Comparison of ENCODE assay signal across 16 cellular contexts in genomic region chr9:92507005-92507404, GRCh38. TPM values are rescaled to one million over a fixed set of nuclear protein-coding genes. Genes with fewer than 3 reads are reported as not detected.
DNase-seq lines count a peak whose midpoint lies in the region; ATAC-seq, FAIRE-seq and TF ChIP-seq lines count a peak whose summit lies in the region.
"Had no signal": no experiment of that assay in that cellular context is flagged by ENCODE, and none has a peak within 500 bp of the region (broad histone marks: within the 10 kb centered on the region; RNA-seq: fewer than 3 reads in every experiment).

No MANE protein-coding gene starts in this region.

- POLR2A ChIA-PET in SK-N-SH (lab: Yijun Ruan, JAX) = no interaction called here
- POLR2A ChIA-PET in HepG2 (lab: Yijun Ruan, JAX) = no interaction called here
- POLR2A ChIA-PET in GM10248 (lab: Yijun Ruan, JAX) = no interaction called here

- in situ Hi-C loops in brain microvascular endothelial cell (cut with HindIII; ENCODE audit: low pct_ligation_motif_present, low sequenced_read_pairs) = no loop called here
- in situ Hi-C loops in HepG2 (cut with HindIII; ENCODE audit: extremely low pct_ligation_motif_present, low pct_unique_long_range_greater_than_20kb) = no loop called here
- in situ Hi-C loops in transverse colon (cut with MboI; ENCODE audit: low pct_ligation_motif_present in 1 of 4, low pct_unique_long_range_greater_than_20kb in 1 of 4, low sequenced_read_pairs in 3 of 4) = loop anchor here in 1 of 4 donors (10.0 kb wide), 1 partner anchor 128 kb away; no protein-coding TSS in a partner anchor

- no peak for TF ChIP-seq EP300 in SK-N-SH (IDR thresholded peaks at IDR 0.05; ENCODE audit: borderline replicate concordance in 1 of 2, low read depth in 1 of 2, low read length in 1 of 2)
- no peak for TF ChIP-seq EP300 in HepG2 (IDR thresholded peaks at IDR 0.05; ENCODE audit: low read depth in 2 of 2, low read length in 2 of 2)
- TF ChIP-seq EP300 in HepG2 (CRISPR knock-in tag; IDR thresholded peaks at IDR 0.05; ENCODE audit: borderline replicate concordance) = no peak
- TF ChIP-seq EP300 in transverse colon (IDR thresholded peaks at IDR 0.05; ENCODE audit: low read depth) = no peak

- no peak for ATAC-seq in SK-N-SH treated with all-trans-retinoic acid at 6 μM for 48 hours
- no peak for ATAC-seq in HepG2
- ATAC-seq in HG03135 (IDR thresholded peaks at IDR 0.05; ENCODE audit: unreplicated experiment) = no peak
- ATAC-seq: stimulated activated naive CD8-positive, alpha-beta T cell treated with anti-CD3 and anti-CD28 coated beads, Interleukin-15, Interleukin-2, amounts not matched to agents 100 U/mL and 50 U/mL, for 24 hours had no signal

- H3K4me2 ChIP-seq in SK-N-SH = 0 out of 2 replicates have a peak overlapping the region, but pooled peaks have one; percentile 61
- no peak overlapping the region for H3K4me2 ChIP-seq in HepG2 (ENCODE audit: low read depth, low read length)

- H3K9me3 ChIP-seq in SK-N-SH (no peaks in the 10 kb centered on the region), HepG2 (ENCODE audit: low read length) (no peaks in the 10 kb centered on the region), transverse colon (no peaks in the 10 kb centered on the region), thyroid gland (no peaks in the 10 kb centered on the region)
- H3K9me3 ChIP-seq: right lobe of liver had no signal

- H2AFZ ChIP-seq in SK-N-SH (ENCODE audit: low read depth) (no peak overlapping the region), HepG2 (ENCODE audit: low read length) (no peak overlapping the region)

- H3K79me2 ChIP-seq in SK-N-SH (ENCODE audit: insufficient read depth) (no peaks in the 10 kb centered on the region), HepG2 (ENCODE audit: insufficient read depth, low read length) (no peaks in the 10 kb centered on the region)

- no peak for FAIRE-seq in HepG2 (lab: Jason Lieb, UNC)

- TF ChIP-seq RAD21 in SK-N-SH (IDR thresholded peaks at IDR 0.05; ENCODE audit: low read length) = no peak
- TF ChIP-seq RAD21 in HepG2 (CRISPR knock-in tag; IDR thresholded peaks at IDR 0.05) = no peak

- CTCF ChIA-PET in SK-N-SH (lab: Yijun Ruan, JAX) = interaction anchor here (1.1 kb wide), 1 partner anchor 25 kb away, joined by 4 read pairs; the partner anchor contains the start of gene ASPN
- CTCF ChIA-PET in HepG2 (lab: Yijun Ruan, JAX; ENCODE audit: low intra/inter-chr PET ratio, low total read pairs) = no interaction called here
- CTCF ChIA-PET in GM10248 (lab: Yijun Ruan, JAX) = interaction anchor here (1.0 kb wide), 1 partner anchor 11 kb away, joined by 3 read pairs; no protein-coding TSS in a partner anchor

- H3K4me1 ChIP-seq in SK-N-SH (ENCODE audit: control insufficient read depth in 1 of 2, insufficient read depth in 2 of 2, low read depth in 1 of 2, low read length in 1 of 2) (peaks cover 13 to 24% of the 10 kb centered on the region in 2 experiments; a peak in 3 of 4 replicates), HepG2 (ENCODE audit: insufficient read depth, low read length) (no peaks in the 10 kb centered on the region), transverse colon (peaks cover 11 to 41% (median 21%) of the 10 kb centered on the region in 4 donors), thyroid gland (peaks cover 12 to 18% of the 10 kb centered on the region in 2 donors)

- H3K27ac ChIP-seq in SK-N-SH (ENCODE audit: low read depth in 2 of 2, low read length in 1 of 2) (peak overlapping the region; percentile 69 to 79; a peak in 3 of 4 replicates), brain microvascular endothelial cell (peak overlapping the region; percentile 84), HepG2 (ENCODE audit: extremely low read length, insufficient read depth, low read length) (no peak overlapping the region), transverse colon (peak overlapping the region; percentile 62 to 83 (median 70)), thyroid gland (no peak overlapping the region)
- H3K27ac ChIP-seq: right lobe of liver, VCaP had no signal

- DNase-seq in SK-N-SH (no peak), brain microvascular endothelial cell (no peak), HepG2 (ENCODE audit: low spot score) (no peak), transverse colon (no peak), thyroid gland (no peak), GM10248 (ENCODE audit: extremely low spot score) (no peak)
- DNase-seq: 8988T; cortex of kidney; immature natural killer cell; NCI-H2081 treated with DMSO at 0.1 percent for 48 hours; right lobe of liver; stimulated activated naive CD8-positive, alpha-beta T cell treated with anti-CD3 and anti-CD28 coated beads, Interleukin-15, Interleukin-2, amounts not matched to agents 100 U/mL and 50 U/mL, for 24 hours had no signal

- 100% methylated on average over 2 of the region's 2 CpGs for WGBS in SK-N-SH (ENCODE audit: low lambda C conversion rate)
- 80% methylated on average over 2 of the region's 2 CpGs for WGBS in HepG2 (ENCODE audit: low lambda C conversion rate)
- 88 to 92% methylated on average over 1 to 2 of the region's 2 CpGs for WGBS in transverse colon (ENCODE audit: low coverage in 1 of 2), 2 donors
- 89 to 91% methylated on average over 2 of the region's 2 CpGs for WGBS in thyroid gland, 2 donors

- no peaks in the 10 kb centered on the region for H3K36me3 ChIP-seq in SK-N-SH (replicated peaks in 1 of 2; ENCODE audit: control insufficient read depth in 1 of 2, insufficient read depth in 2 of 2, low read length in 1 of 2)
- no peaks in the 10 kb centered on the region for H3K36me3 ChIP-seq in brain microvascular endothelial cell (replicated peaks)
- no peaks in the 10 kb centered on the region for H3K36me3 ChIP-seq in HepG2 (replicated peaks in 1 of 2; ENCODE audit: control insufficient read depth in 1 of 2, insufficient read depth in 2 of 2, low read length in 2 of 2)
- no peaks in the 10 kb centered on the region for H3K36me3 ChIP-seq in transverse colon
- H3K36me3 ChIP-seq in thyroid gland = no peaks in the 10 kb centered on the region
- H3K36me3 ChIP-seq: right lobe of liver had no signal

- H3K9me2 ChIP-seq in SK-N-SH = no peaks in the 10 kb centered on the region

- peaks cover 25% of the 10 kb centered on the region for H3F3A ChIP-seq in SK-N-SH (replicated peaks; ENCODE audit: insufficient read depth)

- intact Hi-C loops in HepG2 (cut with micrococcal nuclease; ENCODE audit: unreplicated experiment) = no loop called here
- intact Hi-C loops in transverse colon (cut with DNase I; ENCODE audit: low total_unique reads) = loop anchor here (10.0 kb wide), 1 partner anchor 108 kb away; no protein-coding TSS in a partner anchor
- intact Hi-C loops in thyroid gland (cut with DNase I) = no loop called here

- H3K9ac ChIP-seq in SK-N-SH (no peak overlapping the region), HepG2 (ENCODE audit: insufficient read depth, low read depth, low read length) (no peak overlapping the region)

- no peak overlapping the region for H3K4me3 ChIP-seq in SK-N-SH (ENCODE audit: low read depth in 2 of 2, low read length in 1 of 2)
- H3K4me3 ChIP-seq in brain microvascular endothelial cell (ENCODE audit: low read depth, low read length) = no peak overlapping the region
- no peak overlapping the region for H3K4me3 ChIP-seq in HepG2 (replicated peaks in 1 of 3; ENCODE audit: insufficient read depth in 1 of 3, low read depth in 2 of 3, low read length in 3 of 3)
- no peak overlapping the region for H3K4me3 ChIP-seq in transverse colon
- no peak overlapping the region for H3K4me3 ChIP-seq in thyroid gland (replicated peaks in 1 of 3)
- H3K4me3 ChIP-seq: right lobe of liver had no signal

- no peak for TF ChIP-seq POLR2A in HepG2 (IDR thresholded peaks at IDR 0.05; ENCODE audit: insufficient read depth in 1 of 2, low read depth in 2 of 2, low read length in 2 of 2)
- TF ChIP-seq POLR2A in transverse colon (IDR thresholded peaks at IDR 0.05) = no peak
- TF ChIP-seq POLR2A in thyroid gland (IDR thresholded peaks at IDR 0.05) = no peak

- BruUV-seq in HepG2 (replicated peaks; lab: Mats Ljungman, UMichigan) = no TSS peak

- H3K27me3 ChIP-seq in SK-N-SH (ENCODE audit: insufficient read depth) (no peaks in the 10 kb centered on the region), brain microvascular endothelial cell (replicated peaks) (no peaks in the 10 kb centered on the region), HepG2 (ENCODE audit: control insufficient read depth in 1 of 2, insufficient read depth in 2 of 2, low read length in 2 of 2) (no peaks in the 10 kb centered on the region), transverse colon (no peaks in the 10 kb centered on the region), thyroid gland (no peaks in the 10 kb centered on the region)
- H3K27me3 ChIP-seq: right lobe of liver had no signal

- no peaks in the 10 kb centered on the region for H4K20me1 ChIP-seq in SK-N-SH (ENCODE audit: insufficient read depth)
- no peaks in the 10 kb centered on the region for H4K20me1 ChIP-seq in HepG2 (ENCODE audit: insufficient read depth, low read length)

- TF ChIP-seq CTCF in SK-N-SH (IDR thresholded peaks at IDR 0.05) (no peak), brain microvascular endothelial cell (IDR thresholded peaks at IDR 0.05; ENCODE audit: low read depth, low read length, missing control alignments) (no peak), HepG2 (CRISPR knock-in tag; IDR thresholded peaks at IDR 0.05) (0 out of 2 replicates have a peak, but pooled peaks have one; percentile 11), transverse colon (IDR thresholded peaks at IDR 0.05) (no peak), thyroid gland (IDR thresholded peaks at IDR 0.05) (no peak), GM10248 (IDR thresholded peaks at IDR 0.05; ENCODE audit: control extremely low read depth, extremely low read depth, low read depth, missing control alignments) (no peak)

RNA-seq across cellular contexts. Expression of gene ASPN, which starts 24.7 kb away (rescaled TPM):
- polyA plus RNA-seq in SK-N-SH (2012; rRNA removed) (0.76 and 1.7 TPM in 2 replicates), HepG2 (2011; rRNA removed) (not detected in 2 replicates)
- 1.8 and 2.4 TPM in 2 replicates for polyA plus RNA-seq in SK-N-SH (2012; cell fraction: cytosol; rRNA removed)
- 0.35 and 1.4 TPM in 2 replicates for polyA plus RNA-seq in SK-N-SH (2012; cell fraction: nucleus; rRNA removed)
- total RNA-seq in HepG2 (2016; rRNA removed; fragmentation: Illumina TruSeq; extraction: Trizol) (not detected in 2 replicates), transverse colon (100 to 1,000 TPM in 1 of 4 donors, 1 to 10 TPM in 3; 1.5 to 102 (median 3.9) TPM), thyroid gland (10 to 100 TPM in 1 of 4 donors, 1 to 10 TPM in 3; 2.4 to 15.3 (median 7.4) TPM)
- not detected in 2 replicates for total RNA-seq in HepG2 (2016; cell fraction: cytosol; rRNA removed; fragmentation: Illumina TruSeq; extraction: Trizol; ENCODE audit: low read depth)
- total RNA-seq in HepG2 (2016; cell fraction: insoluble cytoplasmic fraction; rRNA removed; fragmentation: Illumina TruSeq; extraction: Trizol) = not detected in 2 replicates
- not detected in 2 replicates for total RNA-seq in HepG2 (2016; cell fraction: membrane; rRNA removed; fragmentation: Illumina TruSeq; extraction: Trizol)
- total RNA-seq in HepG2 (2016; cell fraction: nucleus; rRNA removed; fragmentation: Illumina TruSeq; extraction: Trizol) = not detected in 2 replicates
- polyA plus RNA-seq in HepG2 (2011; cell fraction: cytosol; rRNA removed) = not detected in 2 replicates
- polyA plus RNA-seq in HepG2 (2011; cell fraction: nucleus; rRNA removed) = not detected in 2 replicates
- not detected in 2 replicates for polyA plus RNA-seq in HepG2 (2012)
- not detected in 2 replicates for polyA plus RNA-seq in HepG2 (2016; cell fraction: cytosol; fragmentation: Illumina TruSeq; extraction: Trizol; ENCODE audit: low read depth)
- not detected in 2 replicates for polyA plus RNA-seq in HepG2 (2016; cell fraction: insoluble cytoplasmic fraction; fragmentation: Illumina TruSeq; extraction: Trizol; ENCODE audit: low read depth)
- not detected in 2 replicates for polyA plus RNA-seq in HepG2 (2016; cell fraction: membrane; fragmentation: Illumina TruSeq; extraction: Trizol; ENCODE audit: low read depth)
- not detected in 2 replicates for polyA plus RNA-seq in HepG2 (2016; cell fraction: nucleus; fragmentation: Illumina TruSeq; extraction: Trizol; ENCODE audit: insufficient read depth, low read depth)
- polyA minus RNA-seq in HepG2 (2011; rRNA and poly(A)+ RNA removed; ENCODE audit: low replicate concordance) = not detected in 2 replicates
- not detected in 2 replicates for polyA minus RNA-seq in HepG2 (2011; cell fraction: cytosol; rRNA and poly(A)+ RNA removed)
- polyA minus RNA-seq in HepG2 (2011; cell fraction: nucleus; rRNA and poly(A)+ RNA removed) = not detected in 2 replicates
- total RNA-seq: H4 had no signal
- polyA plus RNA-seq: immature natural killer cell had no signal

RNA-seq across cellular contexts. Expression of gene ECM2, which starts 28.8 kb away (rescaled TPM):
- polyA plus RNA-seq in SK-N-SH (2012; rRNA removed) = 0.16 and 0.20 TPM in 2 replicates
- 0.25 and 0.33 TPM in 2 replicates for polyA plus RNA-seq in SK-N-SH (2012; cell fraction: cytosol; rRNA removed)
- polyA plus RNA-seq in SK-N-SH (2012; cell fraction: nucleus; rRNA removed) = 0.20 and 0.50 TPM in 2 replicates
- not detected in 2 replicates for total RNA-seq in HepG2 (2016; rRNA removed; fragmentation: Illumina TruSeq; extraction: Trizol)
- not detected in 2 replicates for total RNA-seq in HepG2 (2016; cell fraction: cytosol; rRNA removed; fragmentation: Illumina TruSeq; extraction: Trizol; ENCODE audit: low read depth)
- 0.13 TPM in 1 of 2 replicates, not detected in the other for total RNA-seq in HepG2 (2016; cell fraction: insoluble cytoplasmic fraction; rRNA removed; fragmentation: Illumina TruSeq; extraction: Trizol)
- not detected in 2 replicates for total RNA-seq in HepG2 (2016; cell fraction: membrane; rRNA removed; fragmentation: Illumina TruSeq; extraction: Trizol)
- not detected in 2 replicates for total RNA-seq in HepG2 (2016; cell fraction: nucleus; rRNA removed; fragmentation: Illumina TruSeq; extraction: Trizol)
- polyA plus RNA-seq in HepG2 (2011; rRNA removed) = 0.37 and 0.67 TPM in 2 replicates
- polyA plus RNA-seq in HepG2 (2011; cell fraction: cytosol; rRNA removed) = 0.16 and 0.40 TPM in 2 replicates
- polyA plus RNA-seq in HepG2 (2011; cell fraction: nucleus; rRNA removed) = 0.26 and 0.42 TPM in 2 replicates
- 3.1 and 10.1 TPM in 2 replicates for polyA plus RNA-seq in HepG2 (2012)
- polyA plus RNA-seq in HepG2 (2016; cell fraction: cytosol; fragmentation: Illumina TruSeq; extraction: Trizol; ENCODE audit: low read depth) = not detected in 2 replicates
- polyA plus RNA-seq in HepG2 (2016; cell fraction: insoluble cytoplasmic fraction; fragmentation: Illumina TruSeq; extraction: Trizol; ENCODE audit: low read depth) = not detected in 2 replicates
- not detected in 2 replicates for polyA plus RNA-seq in HepG2 (2016; cell fraction: membrane; fragmentation: Illumina TruSeq; extraction: Trizol; ENCODE audit: low read depth)
- not detected in 2 replicates for polyA plus RNA-seq in HepG2 (2016; cell fraction: nucleus; fragmentation: Illumina TruSeq; extraction: Trizol; ENCODE audit: insufficient read depth, low read depth)
- polyA minus RNA-seq in HepG2 (2011; rRNA and poly(A)+ RNA removed; ENCODE audit: low replicate concordance) = 0.26 and 0.58 TPM in 2 replicates
- polyA minus RNA-seq in HepG2 (2011; cell fraction: cytosol; rRNA and poly(A)+ RNA removed) = 0.30 TPM in 1 of 2 replicates, not detected in the other
- 0.37 and 0.64 TPM in 2 replicates for polyA minus RNA-seq in HepG2 (2011; cell fraction: nucleus; rRNA and poly(A)+ RNA removed)
- total RNA-seq in transverse colon = 1 to 10 TPM in 3 of 4 donors, under 1 TPM in 1; 0.37 to 7.2 (median 3.1) TPM
- total RNA-seq in thyroid gland = 10 to 100 TPM in 3 of 4 donors, 1 to 10 TPM in 1; 4.9 to 15.2 (median 12.6) TPM

Comparison
In these comparisons a context has a peak if more than half of its experiments do, and no peak if none do; other contexts are left out.
1. H3K27ac ChIP-seq: peak in SK-N-SH (2 of 2), brain microvascular endothelial cell (single experiment) and transverse colon (4 of 4); none in HepG2 (single experiment) and thyroid gland (0 of 3).
2. Of the 25 proteins assayed by ChIP-seq in both HepG2 and SK-N-SH: peak only in HepG2: CTCF; only in SK-N-SH: none; in both: none; in neither: 24.